ENCODE assay signal across 8 cellular contexts in the genomic region with DNA sequence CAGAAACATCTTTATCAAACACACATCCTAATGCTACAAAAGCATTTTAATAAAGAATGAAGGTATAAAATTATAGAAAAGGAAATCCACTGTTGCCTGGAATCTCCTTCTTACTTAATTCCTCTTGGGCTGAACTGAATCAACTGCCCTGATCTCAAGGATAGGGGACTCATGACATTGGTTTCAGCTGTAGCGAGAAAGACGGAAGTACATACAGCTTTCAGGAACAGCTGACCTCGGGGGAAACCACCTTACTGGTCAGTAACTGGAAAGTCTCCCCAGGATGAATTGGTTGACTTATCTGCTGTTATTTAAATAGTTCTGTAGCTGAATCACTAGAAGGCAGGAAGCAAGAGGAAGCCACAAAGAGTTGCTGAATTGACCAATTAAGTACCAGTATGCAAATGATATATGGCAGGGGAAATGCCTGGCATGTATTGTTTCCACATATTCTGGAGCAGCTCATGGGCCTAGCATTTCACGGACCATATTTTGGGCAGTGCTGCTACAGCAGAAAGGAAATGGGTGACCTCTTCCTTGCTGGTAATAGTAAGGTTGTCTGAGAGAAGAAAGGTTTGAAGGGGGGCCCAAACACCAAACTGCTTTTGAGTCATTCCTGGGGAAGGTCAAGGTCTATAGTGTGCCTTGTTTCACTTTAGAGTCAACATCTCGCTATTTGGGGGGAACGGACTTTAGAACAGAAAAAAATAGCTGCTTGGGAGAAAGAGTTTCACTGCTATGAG. TPM values are rescaled to one million over a fixed set of nuclear protein-coding genes. Genes with fewer than 3 reads are reported as not detected.
DNase-seq lines count a peak whose midpoint lies in the region; ATAC-seq and TF ChIP-seq lines count a peak whose summit lies in the region.

No MANE protein-coding gene starts in this region.

- POLR2A ChIA-PET in CD8-positive, alpha-beta T cell (lab: Charles Lee), result interaction anchor here (0.6 kb wide), 1 partner anchor 9 kb away, joined by 5 read pairs; no protein-coding TSS in a partner anchor

- H3K9ac ChIP-seq in colonic mucosa (ENCODE audit: low read depth in 2 of 2, low read length in 2 of 2), result no peak overlapping the region

- CTCF ChIA-PET in CD8-positive, alpha-beta T cell (lab: Charles Lee), result interaction anchor here (1.4 to 1.5 kb wide), 2 partner anchors 13 to 198 kb away, joined by 4 read pairs; partner anchors contain the start of gene MAP3K5

- H3K4me1 Mint-ChIP-seq in CD8-positive, alpha-beta T cell (ENCODE audit: low read depth), result peaks cover 14% of the 10 kb centered on the region
- H3K4me1 Mint-ChIP-seq in naive B cell, result peaks cover 25 to 39% (median 27%) of the 10 kb centered on the region in 3 donors

- in situ Hi-C loops in SK-MEL-5 (cut with HindIII; ENCODE audit: low pct_unique_long_range_greater_than_20kb, low sequenced_read_pairs), result no loop called here

- peaks cover 7% of the 10 kb centered on the region for H3K4me1 ChIP-seq in CD8-positive, alpha-beta T cell (ENCODE audit: insufficient read depth, low read length)
- H3K4me1 ChIP-seq in colonic mucosa, result no peaks in the 10 kb centered on the region

- H3K36me3 Mint-ChIP-seq in CD8-positive, alpha-beta T cell, result peaks cover 64% of the 10 kb centered on the region
- peaks cover 55 to 60% of the 10 kb centered on the region in 2 donors for H3K36me3 Mint-ChIP-seq in naive B cell

- peak overlapping the region; percentile 41 for H3K4me3 Mint-ChIP-seq in CD8-positive, alpha-beta T cell
- peak overlapping the region in 6 of 8 donors; percentile 9 to 64 (median 48) for H3K4me3 Mint-ChIP-seq in naive B cell

- peak; percentile 26 for TF ChIP-seq POLR2A in GM19193 (IDR thresholded peaks at IDR 0.05; ENCODE audit: extremely low read depth, insufficient read depth, insufficient read length)

- H3K27ac ChIP-seq in CD8-positive, alpha-beta T cell (ENCODE audit: low read depth, low read length), result no peak overlapping the region
- H3K27ac ChIP-seq in colonic mucosa, result peak overlapping the region; percentile 33

- intact Hi-C loops in CD8-positive, alpha-beta T cell (cut with DNase I, micrococcal nuclease), result no loop called here
- intact Hi-C loops in colonic mucosa (cut with DNase I), result no loop called here

- H3K36me3 ChIP-seq in CD8-positive, alpha-beta T cell (ENCODE audit: insufficient read depth, low read length), result peaks cover 13% of the 10 kb centered on the region
- H3K36me3 ChIP-seq in colonic mucosa, result no peaks in the 10 kb centered on the region

- peak overlapping the region; percentile 43 for H3K27ac Mint-ChIP-seq in CD8-positive, alpha-beta T cell
- peak overlapping the region in 5 of 6 donors; percentile 30 to 86 (median 75) for H3K27ac Mint-ChIP-seq in naive B cell

- no peaks in the 10 kb centered on the region for H3K27me3 ChIP-seq in CD8-positive, alpha-beta T cell (ENCODE audit: insufficient read depth, low read length)
- H3K27me3 ChIP-seq in colonic mucosa, result no peaks in the 10 kb centered on the region

- no peak for TF ChIP-seq CTCF in CD8-positive, alpha-beta T cell (IDR thresholded peaks at IDR 0.05)
- TF ChIP-seq CTCF in colonic mucosa (IDR thresholded peaks at IDR 0.05), result no peak

- no peak overlapping the region for H3K4me3 ChIP-seq in CD8-positive, alpha-beta T cell (ENCODE audit: low read depth, low read length)
- no peak overlapping the region for H3K4me3 ChIP-seq in colonic mucosa

- peak in 2 of 7 experiments; percentile 6 to 15 for DNase-seq in CD8-positive, alpha-beta T cell
- DNase-seq in SK-MEL-5 (ENCODE audit: low read depth, low spot score) (peak; percentile 49), colonic mucosa (no peak), naive B cell (peak; percentile 53), NCI-H1105 (lab: John Stamatoyannopoulos, UW) (no peak), ecto neural progenitor cell (ENCODE audit: low spot score) (no peak)

- ATAC-seq in CD8-positive, alpha-beta T cell, result peak; percentile 88
- ATAC-seq in HG03139 (IDR thresholded peaks at IDR 0.05; ENCODE audit: unreplicated experiment), result peak; percentile 94
- ATAC-seq in naive B cell (ENCODE audit: low read depth in 2 of 2), result peak; percentile 93

- no peaks in the 10 kb centered on the region for H3K9me3 Mint-ChIP-seq in CD8-positive, alpha-beta T cell
- H3K9me3 Mint-ChIP-seq in naive B cell, result peaks cover 0 to 4% (median 0%) of the 10 kb centered on the region in 7 donors

- H3K9me3 ChIP-seq in CD8-positive, alpha-beta T cell (ENCODE audit: low read length), result no peaks in the 10 kb centered on the region
- no peaks in the 10 kb centered on the region for H3K9me3 ChIP-seq in colonic mucosa

- H3K27me3 Mint-ChIP-seq in CD8-positive, alpha-beta T cell (ENCODE audit: low read depth), result no peaks in the 10 kb centered on the region
- peaks cover 0 to 8% (median 0%) of the 10 kb centered on the region in 3 donors for H3K27me3 Mint-ChIP-seq in naive B cell

RNA-seq across cellular contexts. Expression of gene MAP7, which starts 43.7 kb away (rescaled TPM):
- under 1 TPM; 0.19 to 0.24 TPM for total RNA-seq in CD8-positive, alpha-beta T cell
- total RNA-seq in SK-MEL-5 (2014; rRNA removed; shearing (Covaris generic)), result 32.5 and 33.0 TPM in 2 replicates
- 20.2 and 23.7 TPM in 2 replicates for polyA plus RNA-seq in SK-MEL-5 (2015; cell fraction: cytosol; rRNA removed)
- 12.7 and 14.1 TPM in 2 replicates for polyA plus RNA-seq in SK-MEL-5 (2015; cell fraction: nucleus; rRNA removed)
- 10 to 100 TPM; 69.4 to 74.3 TPM for total RNA-seq in colonic mucosa
- under 1 TPM in 4 of 6 donors, not detected in 2; 0.19 to 0.71 (median 0.32) TPM for polyA plus RNA-seq in naive B cell (ENCODE audit: low read depth in 6 of 6)

Comparison
In these comparisons a context has a peak if more than half of its experiments do, and no peak if none do; other contexts are left out.
1. DNase-seq: peak in SK-MEL-5 (single experiment) and naive B cell (single experiment); none in colonic mucosa (single experiment), NCI-H1105 (single experiment) and ecto neural progenitor cell (single experiment).
2. RNA of gene MAP7, which starts 43.7 kb away (total RNA-seq): 69.4 to 74.3 TPM in colonic mucosa and 32.5 to 33.0 TPM in SK-MEL-5; 0.19 to 0.24 TPM in CD8-positive, alpha-beta T cell; every median in the first group is over 10 times any median in the second.
3. Peak in every context shown above with its lines, with median percentiles within 50 percentile points of each other: ATAC-seq.